18 cellular contexts compared by ENCODE assay signal in genomic region chr11:130223291-130223971, GRCh38.
DNase-seq lines count a peak whose midpoint lies in the region; ATAC-seq and TF ChIP-seq lines count a peak whose summit lies in the region.
"Had no signal": no experiment of that assay in that cellular context is flagged by ENCODE, and none has a peak within 500 bp of the region (broad histone marks: within the 10 kb centered on the region; RNA-seq: fewer than 3 reads in every experiment).

No MANE protein-coding gene starts in this region.

- no peak overlapping the region for H3K4me3 ChIP-seq in CD4-positive, CD25-positive, alpha-beta regulatory T cell (ENCODE audit: low read depth, low read length)
- no peak overlapping the region for H3K4me3 ChIP-seq in ascending aorta
- H3K4me3 ChIP-seq: pancreas, tibial nerve had no signal

- H3K9me3 Mint-ChIP-seq in CD4-positive, CD25-positive, alpha-beta regulatory T cell: no peaks in the 10 kb centered on the region
- H3K9me3 Mint-ChIP-seq in mesothelial cell of epicardium: no peaks in the 10 kb centered on the region

- H3K36me3 ChIP-seq in CD4-positive, CD25-positive, alpha-beta regulatory T cell (ENCODE audit: control insufficient read depth, insufficient read depth, low read length): no peaks in the 10 kb centered on the region
- H3K36me3 ChIP-seq in ascending aorta: no peaks in the 10 kb centered on the region
- H3K36me3 ChIP-seq: pancreas had no signal

- no peaks in the 10 kb centered on the region for H3K9me3 ChIP-seq in CD4-positive, CD25-positive, alpha-beta regulatory T cell (ENCODE audit: control insufficient read depth in 2 of 2, low read length in 2 of 2)
- no peaks in the 10 kb centered on the region for H3K9me3 ChIP-seq in ascending aorta
- H3K9me3 ChIP-seq: pancreas, tibial nerve had no signal

- in situ Hi-C loops in G401 (cut with HindIII; ENCODE audit: low sequenced_read_pairs): no loop called here

- DNase-seq in CD4-positive, CD25-positive, alpha-beta regulatory T cell: no peak
- peak; percentile 90 for DNase-seq in G401 (ENCODE audit: low spot score)
- DNase-seq in cerebellar cortex (ENCODE audit: low spot score): peak; percentile 89
- DNase-seq in mesothelial cell of epicardium (ENCODE audit: low spot score in 2 of 2, unreplicated experiment in 2 of 2): no peak
- no peak for DNase-seq in OCI-M1 (lab: John Stamatoyannopoulos, UW)
- DNase-seq in HPDE6-E6E7 (ENCODE audit: extremely low spot score): no peak
- no peak for DNase-seq in AG08396 (ENCODE audit: low spot score)
- no peak for DNase-seq in ascending aorta (ENCODE audit: low spot score in 2 of 2)
- DNase-seq: central memory CD4-positive, alpha-beta T cell; DMS 273 treated with DMSO at 0.1 percent for 48 hours; effector CD8-positive, alpha-beta T cell; NCI-H1092; NCI-H2081; NCI-H510A treated with DMSO at 0.1 percent for 48 hours; pancreas; small intestine had no signal

- H3K27me3 Mint-ChIP-seq in CD4-positive, CD25-positive, alpha-beta regulatory T cell: no peaks in the 10 kb centered on the region
- no peaks in the 10 kb centered on the region for H3K27me3 Mint-ChIP-seq in mesothelial cell of epicardium (ENCODE audit: low read depth)

- H3K4me1 Mint-ChIP-seq in CD4-positive, CD25-positive, alpha-beta regulatory T cell: peaks cover 0 to 6% (median 3%) of the 10 kb centered on the region in 4 donors
- peaks cover 4% of the 10 kb centered on the region for H3K4me1 Mint-ChIP-seq in mesothelial cell of epicardium

- peaks cover 3% of the 10 kb centered on the region for H3K36me3 Mint-ChIP-seq in CD4-positive, CD25-positive, alpha-beta regulatory T cell
- peaks cover 9% of the 10 kb centered on the region for H3K36me3 Mint-ChIP-seq in mesothelial cell of epicardium

- no peak for ATAC-seq in CD4-positive, CD25-positive, alpha-beta regulatory T cell (ENCODE audit: low read depth in 2 of 2)

- TF ChIP-seq CTCF in mesothelial cell of epicardium (IDR thresholded peaks at IDR 0.05; ENCODE audit: unreplicated experiment): no peak
- no peak for TF ChIP-seq CTCF in ascending aorta (IDR thresholded peaks at IDR 0.05)

- no peaks in the 10 kb centered on the region for H3K4me1 ChIP-seq in CD4-positive, CD25-positive, alpha-beta regulatory T cell (ENCODE audit: control insufficient read depth, insufficient read depth, low read length, poor library complexity, severe bottlenecking)
- no peaks in the 10 kb centered on the region for H3K4me1 ChIP-seq in ascending aorta
- H3K4me1 ChIP-seq: pancreas, tibial nerve had no signal

- peak overlapping the region in 2 of 3 donors; percentile 5 to 9 for H3K27ac Mint-ChIP-seq in CD4-positive, CD25-positive, alpha-beta regulatory T cell
- peak overlapping the region; percentile 54 for H3K27ac Mint-ChIP-seq in mesothelial cell of epicardium

- no peak overlapping the region for H3K27ac ChIP-seq in CD4-positive, CD25-positive, alpha-beta regulatory T cell (ENCODE audit: insufficient read depth, low read length, poor library complexity, severe bottlenecking)
- no peak overlapping the region for H3K27ac ChIP-seq in ascending aorta
- H3K27ac ChIP-seq: KMS-11, pancreas, tibial nerve had no signal

- no peak overlapping the region for H3K4me3 Mint-ChIP-seq in CD4-positive, CD25-positive, alpha-beta regulatory T cell
- no peak overlapping the region for H3K4me3 Mint-ChIP-seq in mesothelial cell of epicardium

- H3K27me3 ChIP-seq in CD4-positive, CD25-positive, alpha-beta regulatory T cell (ENCODE audit: control insufficient read depth, insufficient read depth, low read length): no peaks in the 10 kb centered on the region
- no peaks in the 10 kb centered on the region for H3K27me3 ChIP-seq in ascending aorta
- H3K27me3 ChIP-seq: pancreas, tibial nerve had no signal

- intact Hi-C loops in ascending aorta (cut with DNase I): no loop called here

Comparison
In these comparisons a context has a peak if more than half of its experiments do, and no peak if none do; other contexts are left out.
1. DNase-seq: peak in G401 (single experiment) and cerebellar cortex (single experiment); none in CD4-positive, CD25-positive, alpha-beta regulatory T cell (0 of 3), mesothelial cell of epicardium (0 of 2), OCI-M1 (single experiment), HPDE6-E6E7 (single experiment), AG08396 (single experiment) and ascending aorta (0 of 2).